In the genomic region with DNA sequence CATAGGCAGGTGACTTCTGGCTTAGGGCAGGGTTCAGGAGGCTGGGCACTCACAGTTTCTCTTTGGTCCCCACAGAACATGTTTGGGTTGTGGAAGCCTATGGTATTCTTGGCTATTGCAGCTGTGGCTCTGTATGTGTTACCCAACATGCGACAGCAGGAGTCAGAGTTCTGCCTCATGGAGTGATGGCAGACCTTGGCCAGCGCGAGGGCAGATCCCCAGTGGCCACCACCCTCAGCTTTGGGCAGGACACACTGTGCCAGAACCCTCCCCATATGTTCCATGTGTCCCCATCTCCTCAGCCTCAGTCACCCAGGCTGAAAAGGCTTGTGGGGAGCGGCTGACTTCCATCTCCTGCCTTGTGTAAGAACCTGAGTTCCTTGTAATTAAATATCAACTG, we compare ENCODE assay signal across 4 cellular contexts.
TF ChIP-seq lines count a peak whose summit lies in the region.

No MANE protein-coding gene starts in this region.

TF ChIP-seq in SK-N-SH, 30 proteins besides CTCF, POLR2A, EP300 and RAD21:
- no peak for TF ChIP-seq CHD2 (IDR thresholded peaks at IDR 0.05; ENCODE audit: low read length, partially characterized antibody)
- TF ChIP-seq RCOR1 (IDR thresholded peaks at IDR 0.05; ENCODE audit: low read length) = no peak
- TF ChIP-seq GATA2 (CRISPR knock-in tag; IDR thresholded peaks at IDR 0.05) = no peak
- TF ChIP-seq RXRA (IDR thresholded peaks at IDR 0.05; ENCODE audit: borderline replicate concordance, low read depth) = no peak
- TF ChIP-seq POLR2AphosphoS5 (IDR thresholded peaks at IDR 0.05; ENCODE audit: low read depth, low read length) = peak; percentile 14; the same call in 1 of the 2 replicates
- no peak for TF ChIP-seq SMC3 (IDR thresholded peaks at IDR 0.05; ENCODE audit: low read depth, low read length)
- TF ChIP-seq, protein P1, sequence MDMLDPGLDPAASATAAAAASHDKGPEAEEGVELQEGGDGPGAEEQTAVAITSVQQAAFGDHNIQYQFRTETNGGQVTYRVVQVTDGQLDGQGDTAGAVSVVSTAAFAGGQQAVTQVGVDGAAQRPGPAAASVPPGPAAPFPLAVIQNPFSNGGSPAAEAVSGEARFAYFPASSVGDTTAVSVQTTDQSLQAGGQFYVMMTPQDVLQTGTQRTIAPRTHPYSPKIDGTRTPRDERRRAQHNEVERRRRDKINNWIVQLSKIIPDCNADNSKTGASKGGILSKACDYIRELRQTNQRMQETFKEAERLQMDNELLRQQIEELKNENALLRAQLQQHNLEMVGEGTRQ (IDR thresholded peaks at IDR 0.05; ENCODE audit: borderline replicate concordance, low read depth, low read length) = no peak
- no peak for TF ChIP-seq TEAD4 (IDR thresholded peaks at IDR 0.05; ENCODE audit: borderline replicate concordance, insufficient read depth)
TF ChIP-seq in SK-N-SH: peak in this region for 1.

TF ChIP-seq in SK-N-SH treated with all-trans-retinoic acid at 6 μM for 48 hours, 23 proteins besides CTCF, POLR2A, EP300 and RAD21:
- TF ChIP-seq BACH2 (CRISPR knock-in tag; IDR thresholded peaks at IDR 0.05; ENCODE audit: borderline replicate concordance) = no peak
- TF ChIP-seq SNAI2 (CRISPR knock-in tag; IDR thresholded peaks at IDR 0.05) = no peak
- TF ChIP-seq ZFP30 (CRISPR knock-in tag; IDR thresholded peaks at IDR 0.05) = no peak
- no peak for TF ChIP-seq TCF4 (CRISPR knock-in tag; IDR thresholded peaks at IDR 0.05; ENCODE audit: borderline replicate concordance)
- TF ChIP-seq, protein P2, sequence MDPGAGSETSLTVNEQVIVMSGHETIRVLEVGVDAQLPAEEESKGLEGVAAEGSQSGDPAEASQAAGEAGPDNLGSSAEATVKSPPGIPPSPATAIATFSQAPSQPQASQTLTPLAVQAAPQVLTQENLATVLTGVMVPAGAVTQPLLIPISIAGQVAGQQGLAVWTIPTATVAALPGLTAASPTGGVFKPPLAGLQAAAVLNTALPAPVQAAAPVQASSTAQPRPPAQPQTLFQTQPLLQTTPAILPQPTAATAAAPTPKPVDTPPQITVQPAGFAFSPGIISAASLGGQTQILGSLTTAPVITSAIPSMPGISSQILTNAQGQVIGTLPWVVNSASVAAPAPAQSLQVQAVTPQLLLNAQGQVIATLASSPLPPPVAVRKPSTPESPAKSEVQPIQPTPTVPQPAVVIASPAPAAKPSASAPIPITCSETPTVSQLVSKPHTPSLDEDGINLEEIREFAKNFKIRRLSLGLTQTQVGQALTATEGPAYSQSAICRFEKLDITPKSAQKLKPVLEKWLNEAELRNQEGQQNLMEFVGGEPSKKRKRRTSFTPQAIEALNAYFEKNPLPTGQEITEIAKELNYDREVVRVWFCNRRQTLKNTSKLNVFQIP (CRISPR knock-in tag; IDR thresholded peaks at IDR 0.05; ENCODE audit: borderline replicate concordance, low read depth) = no peak

TF ChIP-seq in GM23338, 12 proteins besides CTCF, POLR2A, EP300 and RAD21:
- TF ChIP-seq POLR2AphosphoS5 (IDR thresholded peaks at IDR 0.05; ENCODE audit: low read depth) = no peak
- TF ChIP-seq, protein P3, sequence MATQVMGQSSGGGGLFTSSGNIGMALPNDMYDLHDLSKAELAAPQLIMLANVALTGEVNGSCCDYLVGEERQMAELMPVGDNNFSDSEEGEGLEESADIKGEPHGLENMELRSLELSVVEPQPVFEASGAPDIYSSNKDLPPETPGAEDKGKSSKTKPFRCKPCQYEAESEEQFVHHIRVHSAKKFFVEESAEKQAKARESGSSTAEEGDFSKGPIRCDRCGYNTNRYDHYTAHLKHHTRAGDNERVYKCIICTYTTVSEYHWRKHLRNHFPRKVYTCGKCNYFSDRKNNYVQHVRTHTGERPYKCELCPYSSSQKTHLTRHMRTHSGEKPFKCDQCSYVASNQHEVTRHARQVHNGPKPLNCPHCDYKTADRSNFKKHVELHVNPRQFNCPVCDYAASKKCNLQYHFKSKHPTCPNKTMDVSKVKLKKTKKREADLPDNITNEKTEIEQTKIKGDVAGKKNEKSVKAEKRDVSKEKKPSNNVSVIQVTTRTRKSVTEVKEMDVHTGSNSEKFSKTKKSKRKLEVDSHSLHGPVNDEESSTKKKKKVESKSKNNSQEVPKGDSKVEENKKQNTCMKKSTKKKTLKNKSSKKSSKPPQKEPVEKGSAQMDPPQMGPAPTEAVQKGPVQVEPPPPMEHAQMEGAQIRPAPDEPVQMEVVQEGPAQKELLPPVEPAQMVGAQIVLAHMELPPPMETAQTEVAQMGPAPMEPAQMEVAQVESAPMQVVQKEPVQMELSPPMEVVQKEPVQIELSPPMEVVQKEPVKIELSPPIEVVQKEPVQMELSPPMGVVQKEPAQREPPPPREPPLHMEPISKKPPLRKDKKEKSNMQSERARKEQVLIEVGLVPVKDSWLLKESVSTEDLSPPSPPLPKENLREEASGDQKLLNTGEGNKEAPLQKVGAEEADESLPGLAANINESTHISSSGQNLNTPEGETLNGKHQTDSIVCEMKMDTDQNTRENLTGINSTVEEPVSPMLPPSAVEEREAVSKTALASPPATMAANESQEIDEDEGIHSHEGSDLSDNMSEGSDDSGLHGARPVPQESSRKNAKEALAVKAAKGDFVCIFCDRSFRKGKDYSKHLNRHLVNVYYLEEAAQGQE (IDR thresholded peaks at IDR 0.05; ENCODE audit: unreplicated experiment) = no peak
- TF ChIP-seq ZNF331 (CRISPR knock-in tag; IDR thresholded peaks at IDR 0.05; ENCODE audit: low read depth) = no peak
- no peak for TF ChIP-seq CREB1 (CRISPR knock-in tag; IDR thresholded peaks at IDR 0.05; ENCODE audit: low read depth)
- no peak for TF ChIP-seq EZH2phosphoT487 (IDR thresholded peaks at IDR 0.05; ENCODE audit: unreplicated experiment)
- TF ChIP-seq, protein P4, sequence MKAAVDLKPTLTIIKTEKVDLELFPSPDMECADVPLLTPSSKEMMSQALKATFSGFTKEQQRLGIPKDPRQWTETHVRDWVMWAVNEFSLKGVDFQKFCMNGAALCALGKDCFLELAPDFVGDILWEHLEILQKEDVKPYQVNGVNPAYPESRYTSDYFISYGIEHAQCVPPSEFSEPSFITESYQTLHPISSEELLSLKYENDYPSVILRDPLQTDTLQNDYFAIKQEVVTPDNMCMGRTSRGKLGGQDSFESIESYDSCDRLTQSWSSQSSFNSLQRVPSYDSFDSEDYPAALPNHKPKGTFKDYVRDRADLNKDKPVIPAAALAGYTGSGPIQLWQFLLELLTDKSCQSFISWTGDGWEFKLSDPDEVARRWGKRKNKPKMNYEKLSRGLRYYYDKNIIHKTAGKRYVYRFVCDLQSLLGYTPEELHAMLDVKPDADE (IDR thresholded peaks at IDR 0.05) = no peak
- TF ChIP-seq EZH2 (IDR thresholded peaks at IDR 0.05; ENCODE audit: low read depth, unreplicated experiment) = no peak
- TF ChIP-seq STAT1 (IDR thresholded peaks at IDR 0.05; ENCODE audit: unreplicated experiment) = no peak
- no peak for TF ChIP-seq NANOG (IDR thresholded peaks at IDR 0.05; ENCODE audit: borderline replicate concordance)
- no peak for TF ChIP-seq ZNF114 (CRISPR knock-in tag; IDR thresholded peaks at IDR 0.05)
TF ChIP-seq in GM23338: peak in this region for 0.

TF ChIP-seq in K562, 482 proteins besides CTCF, POLR2A, EP300 and RAD21:
- TF ChIP-seq, protein P5, sequence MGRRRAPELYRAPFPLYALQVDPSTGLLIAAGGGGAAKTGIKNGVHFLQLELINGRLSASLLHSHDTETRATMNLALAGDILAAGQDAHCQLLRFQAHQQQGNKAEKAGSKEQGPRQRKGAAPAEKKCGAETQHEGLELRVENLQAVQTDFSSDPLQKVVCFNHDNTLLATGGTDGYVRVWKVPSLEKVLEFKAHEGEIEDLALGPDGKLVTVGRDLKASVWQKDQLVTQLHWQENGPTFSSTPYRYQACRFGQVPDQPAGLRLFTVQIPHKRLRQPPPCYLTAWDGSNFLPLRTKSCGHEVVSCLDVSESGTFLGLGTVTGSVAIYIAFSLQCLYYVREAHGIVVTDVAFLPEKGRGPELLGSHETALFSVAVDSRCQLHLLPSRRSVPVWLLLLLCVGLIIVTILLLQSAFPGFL (CRISPR knock-in tag; IDR thresholded peaks at IDR 0.05) = no peak
- TF ChIP-seq ZNF764 (CRISPR knock-in tag; IDR thresholded peaks at IDR 0.05; ENCODE audit: low read depth) = peak; percentile 68; the same call in 1 of the 2 replicates
- TF ChIP-seq POLR2G (IDR thresholded peaks at IDR 0.05; ENCODE audit: low read depth, low read length) = 0 out of 2 replicates have a peak, but pooled peaks have one; percentile 14
TF ChIP-seq in K562: peak in this region for 2.
